8 cellular contexts compared by ENCODE assay signal in the genomic region with DNA sequence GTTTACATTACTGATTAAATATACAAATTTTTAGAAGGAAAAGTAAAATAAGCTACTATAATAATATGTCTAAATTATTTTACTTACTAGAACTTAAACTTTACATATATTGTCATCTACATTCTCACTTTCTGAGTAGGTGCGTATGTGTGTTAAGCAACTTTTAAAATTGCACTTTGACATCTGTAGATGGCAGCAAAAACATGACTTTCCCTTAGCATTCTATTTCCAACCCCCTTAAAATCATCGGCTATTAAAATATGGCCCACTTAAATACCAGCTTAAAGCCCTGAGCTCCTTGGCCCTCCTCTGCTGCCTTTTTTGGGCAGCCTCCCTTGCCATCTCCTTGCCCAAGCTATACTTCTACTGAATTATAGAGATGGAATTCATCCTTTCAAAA.
DNase-seq lines count a peak whose midpoint lies in the region; ATAC-seq lines count a peak whose summit lies in the region.

No MANE protein-coding gene starts in this region.

- peaks cover 35% of the 10 kb centered on the region for H3K27me3 Mint-ChIP-seq in activated CD4-positive, alpha-beta T cell treated with anti-CD3 and anti-CD28 coated beads for 36 hours

- no peak overlapping the region for H3K4me3 Mint-ChIP-seq in activated CD4-positive, alpha-beta T cell treated with anti-CD3 and anti-CD28 coated beads for 36 hours

- CTCF ChIA-PET in activated CD4-positive, alpha-beta T cell treated with anti-CD3 and anti-CD28 coated beads for 36 hours (lab: Charles Lee), result interaction anchor here (0.8 to 2.9 kb wide), 6 partner anchors 11 to 574 kb away, joined by 3 to 12 read pairs (median 4); no protein-coding TSS in a partner anchor

- H3K4me1 Mint-ChIP-seq in activated CD4-positive, alpha-beta T cell treated with anti-CD3 and anti-CD28 coated beads for 36 hours, result no peaks in the 10 kb centered on the region

- DNase-seq in NCI-H1092 treated with DMSO at 0.1 percent for 48 hours (lab: John Stamatoyannopoulos, UW) (peak; percentile 35), NCI-H1092 (lab: John Stamatoyannopoulos, UW) (no peak), M059J (ENCODE audit: low read depth) (peak; percentile 3), cerebellar cortex (ENCODE audit: low spot score) (peak; percentile 30), retina (peak; percentile 17), cerebellar nuclear complex (lab: John Stamatoyannopoulos, UW) (no peak)
- no peak for DNase-seq in activated CD4-positive, alpha-beta T cell treated with anti-CD3 and anti-CD28 coated beads for 36 hours
- no peak for DNase-seq in activated CD4-positive, alpha-beta T cell treated with anti-CD3 and anti-CD28 coated beads for 48 hours

- H3K36me3 Mint-ChIP-seq in activated CD4-positive, alpha-beta T cell treated with anti-CD3 and anti-CD28 coated beads for 36 hours (ENCODE audit: low read depth), result no peaks in the 10 kb centered on the region

- H3K27ac Mint-ChIP-seq in activated CD4-positive, alpha-beta T cell treated with anti-CD3 and anti-CD28 coated beads for 36 hours, result no peak overlapping the region

- POLR2A ChIA-PET in activated CD4-positive, alpha-beta T cell treated with anti-CD3 and anti-CD28 coated beads for 36 hours (lab: Charles Lee), result no interaction called here

- intact Hi-C loops in activated CD4-positive, alpha-beta T cell treated with anti-CD3 and anti-CD28 coated beads for 36 hours (cut with DNase I, micrococcal nuclease), result loop anchor here (2.0 kb wide), 1 partner anchor 565 kb away; no protein-coding TSS in a partner anchor

- H3K9me3 Mint-ChIP-seq in activated CD4-positive, alpha-beta T cell treated with anti-CD3 and anti-CD28 coated beads for 36 hours (ENCODE audit: low read depth), result no peaks in the 10 kb centered on the region

- no peak for ATAC-seq in activated CD4-positive, alpha-beta T cell treated with anti-CD3 and anti-CD28 coated beads for 36 hours

Comparison
In these comparisons a context has a peak if more than half of its experiments do, and no peak if none do; other contexts are left out.
1. DNase-seq: peak in NCI-H1092 treated with DMSO at 0.1 percent for 48 hours (single experiment), M059J (single experiment), cerebellar cortex (single experiment) and retina (single experiment); none in NCI-H1092 (single experiment), activated CD4-positive, alpha-beta T cell treated with anti-CD3 and anti-CD28 coated beads for 36 hours (single experiment), cerebellar nuclear complex (0 of 2) and activated CD4-positive, alpha-beta T cell treated with anti-CD3 and anti-CD28 coated beads for 48 hours (single experiment).